In genomic region chr14:93331375-93332031, GRCh38 we compare ENCODE assay signal across 1 cellular context.
TF ChIP-seq lines count a peak whose summit lies in the region.

No MANE protein-coding gene starts in this region.

TF ChIP-seq in H1, 55 proteins besides CTCF, POLR2A, EP300 and RAD21:
- TF ChIP-seq CHD1 (IDR thresholded peaks at IDR 0.05; ENCODE audit: low read depth, low read length) (no peak), KDM1A (IDR thresholded peaks at IDR 0.05; ENCODE audit: borderline replicate concordance, low read length) (no peak), ATF3 (IDR thresholded peaks at IDR 0.05; ENCODE audit: insufficient read depth, low read depth, low read length) (no peak), BRCA1 (IDR thresholded peaks at IDR 0.05; ENCODE audit: low read depth, low read length) (no peak), GABPA (IDR thresholded peaks at IDR 0.05; ENCODE audit: borderline replicate concordance, insufficient read depth, low read length) (no peak), RFX5 (IDR thresholded peaks at IDR 0.05; ENCODE audit: borderline replicate concordance, low read depth, low read length) (no peak), NRF1 (IDR thresholded peaks at IDR 0.05; ENCODE audit: low read depth, low read length) (no peak), SIX5 (IDR thresholded peaks at IDR 0.05; ENCODE audit: low read depth, low read length) (no peak), BCL11A (IDR thresholded peaks at IDR 0.05; ENCODE audit: low read depth in 2 of 2, low read length in 2 of 2) (no peak), E2F6 (IDR thresholded peaks at IDR 0.05) (no peak), SP4 (IDR thresholded peaks at IDR 0.05; ENCODE audit: low read length) (no peak), JUN (IDR thresholded peaks at IDR 0.05; ENCODE audit: low read depth, low read length) (no peak), ZNF274 (IDR thresholded peaks at IDR 0.05; ENCODE audit: borderline replicate concordance, extremely low read depth, low read length) (no peak), FOSL1 (IDR thresholded peaks at IDR 0.05; ENCODE audit: insufficient read depth, low read depth, low read length) (no peak), SUZ12 (IDR thresholded peaks at IDR 0.05; ENCODE audit: low read length) (no peak), PHF8 (conservative IDR thresholded peaks at IDR 0.05; ENCODE audit: low read depth, low read length) (no peak), YY1 (IDR thresholded peaks at IDR 0.05; ENCODE audit: low read depth, low read length) (no peak), TCF12 (IDR thresholded peaks at IDR 0.05; ENCODE audit: low read depth, low read length) (no peak), EGR1 (IDR thresholded peaks at IDR 0.05; ENCODE audit: borderline replicate concordance, low read depth, low read length) (no peak)
